ENCODE assay signal across 3 cellular contexts in the genomic region with DNA sequence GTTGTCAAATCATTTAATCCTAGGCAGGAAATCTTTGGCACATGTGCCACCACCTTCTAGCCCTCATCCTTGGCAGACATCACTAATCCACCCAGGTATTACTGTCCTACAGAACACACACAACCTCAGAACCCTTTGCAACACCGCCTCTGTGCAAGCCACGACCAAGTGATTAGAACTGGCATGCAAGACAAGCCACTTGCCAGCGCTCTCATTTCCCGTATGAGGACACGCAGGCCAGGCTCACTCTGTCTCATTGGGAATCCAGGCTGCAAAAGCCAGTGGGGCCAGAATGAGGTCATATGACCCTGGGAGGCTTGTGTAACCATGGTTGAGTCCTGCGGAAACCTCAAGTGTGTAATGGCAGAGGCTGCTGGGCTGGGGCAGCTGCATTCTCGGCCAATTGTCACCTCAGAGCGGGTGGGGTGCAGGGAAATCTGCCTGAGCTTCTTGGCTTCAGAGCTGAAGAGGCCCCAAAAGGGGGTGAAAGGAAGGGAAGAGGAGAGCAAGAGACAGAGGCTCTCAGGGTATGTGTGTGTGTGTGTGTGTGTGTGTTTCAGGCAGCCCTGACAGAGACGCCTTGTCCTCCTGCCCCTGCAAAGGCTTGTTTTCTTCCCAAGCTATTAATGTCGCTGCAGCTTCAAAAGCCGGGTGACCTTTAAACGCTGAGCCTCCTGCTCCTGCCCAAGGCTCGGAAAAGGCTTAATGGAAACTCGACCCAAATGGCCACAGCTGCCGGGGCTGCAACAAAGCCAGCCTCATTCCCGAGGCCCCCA.
A peak's percentile ranks its signal among the peaks of the same experiment; 100 is the strongest.
TF ChIP-seq lines count a peak whose summit lies in the region.

No MANE protein-coding gene starts in this region.

TF ChIP-seq in A549, 52 proteins besides CTCF, POLR2A, EP300 and RAD21 (continued from another document):
- TF ChIP-seq, protein P1, sequence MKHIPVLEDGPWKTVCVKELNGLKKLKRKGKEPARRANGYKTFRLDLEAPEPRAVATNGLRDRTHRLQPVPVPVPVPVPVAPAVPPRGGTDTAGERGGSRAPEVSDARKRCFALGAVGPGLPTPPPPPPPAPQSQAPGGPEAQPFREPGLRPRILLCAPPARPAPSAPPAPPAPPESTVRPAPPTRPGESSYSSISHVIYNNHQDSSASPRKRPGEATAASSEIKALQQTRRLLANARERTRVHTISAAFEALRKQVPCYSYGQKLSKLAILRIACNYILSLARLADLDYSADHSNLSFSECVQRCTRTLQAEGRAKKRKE (CRISPR knock-in tag; IDR thresholded peaks at IDR 0.05; ENCODE audit: low read depth), result 0 out of 2 replicates have a peak, but pooled peaks have one; percentile 42
- TF ChIP-seq HOXB13 (CRISPR knock-in tag; IDR thresholded peaks at IDR 0.05; ENCODE audit: low read depth) (peak; percentile 64; the same call in 1 of the 2 replicates), EHF (CRISPR knock-in tag; IDR thresholded peaks at IDR 0.05) (peak; percentile 72; the same call in 1 of the 2 replicates), RCOR1 (IDR thresholded peaks at IDR 0.05; ENCODE audit: low read depth, low read length) (no peak), JUNB (IDR thresholded peaks at IDR 0.05) (0 out of 2 replicates have a peak, but pooled peaks have one; percentile 25), CBX2 (IDR thresholded peaks at IDR 0.05; ENCODE audit: borderline replicate concordance, low read depth) (no peak), RFX5 (IDR thresholded peaks at IDR 0.05) (0 out of 2 replicates have a peak, but pooled peaks have one; percentile 21), POLR2AphosphoS2 (conservative IDR thresholded peaks at IDR 0.05; ENCODE audit: low read length) (no peak), HOXA7 (CRISPR knock-in tag; IDR thresholded peaks at IDR 0.05) (no peak), CHD2 (IDR thresholded peaks at IDR 0.05; ENCODE audit: low read length, partially characterized antibody) (no peak), CEBPB (IDR thresholded peaks at IDR 0.05) (peak; percentile 48 to 91; a peak in 3 of 4 replicates), SMC3 (IDR thresholded peaks at IDR 0.05) (peak; percentile 38; the same call in 1 of the 3 replicates)
- TF ChIP-seq, protein P2, sequence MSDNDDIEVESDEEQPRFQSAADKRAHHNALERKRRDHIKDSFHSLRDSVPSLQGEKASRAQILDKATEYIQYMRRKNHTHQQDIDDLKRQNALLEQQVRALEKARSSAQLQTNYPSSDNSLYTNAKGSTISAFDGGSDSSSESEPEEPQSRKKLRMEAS (IDR thresholded peaks at IDR 0.05), result peak; percentile 66; the same call in 1 of the 2 replicates
- TF ChIP-seq, protein P3, sequence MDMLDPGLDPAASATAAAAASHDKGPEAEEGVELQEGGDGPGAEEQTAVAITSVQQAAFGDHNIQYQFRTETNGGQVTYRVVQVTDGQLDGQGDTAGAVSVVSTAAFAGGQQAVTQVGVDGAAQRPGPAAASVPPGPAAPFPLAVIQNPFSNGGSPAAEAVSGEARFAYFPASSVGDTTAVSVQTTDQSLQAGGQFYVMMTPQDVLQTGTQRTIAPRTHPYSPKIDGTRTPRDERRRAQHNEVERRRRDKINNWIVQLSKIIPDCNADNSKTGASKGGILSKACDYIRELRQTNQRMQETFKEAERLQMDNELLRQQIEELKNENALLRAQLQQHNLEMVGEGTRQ (IDR thresholded peaks at IDR 0.05), result peak; percentile 67
- TF ChIP-seq, protein P4, sequence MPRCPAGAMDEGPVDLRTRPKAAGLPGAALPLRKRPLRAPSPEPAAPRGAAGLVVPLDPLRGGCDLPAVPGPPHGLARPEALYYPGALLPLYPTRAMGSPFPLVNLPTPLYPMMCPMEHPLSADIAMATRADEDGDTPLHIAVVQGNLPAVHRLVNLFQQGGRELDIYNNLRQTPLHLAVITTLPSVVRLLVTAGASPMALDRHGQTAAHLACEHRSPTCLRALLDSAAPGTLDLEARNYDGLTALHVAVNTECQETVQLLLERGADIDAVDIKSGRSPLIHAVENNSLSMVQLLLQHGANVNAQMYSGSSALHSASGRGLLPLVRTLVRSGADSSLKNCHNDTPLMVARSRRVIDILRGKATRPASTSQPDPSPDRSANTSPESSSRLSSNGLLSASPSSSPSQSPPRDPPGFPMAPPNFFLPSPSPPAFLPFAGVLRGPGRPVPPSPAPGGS (IDR thresholded peaks at IDR 0.05), result peak; percentile 62; the same call in 2 of the 3 replicates

TF ChIP-seq in HEK293T, 16 proteins besides CTCF, POLR2A, EP300 and RAD21 (continued from another document):
- TF ChIP-seq ELF4 (IDR thresholded peaks at IDR 0.05), result no peak
- TF ChIP-seq LEF1 (IDR thresholded peaks at IDR 0.05; ENCODE audit: borderline replicate concordance), result no peak
- no peak for TF ChIP-seq SUZ12 (IDR thresholded peaks at IDR 0.05)
- no peak for TF ChIP-seq FOXM1 (IDR thresholded peaks at IDR 0.05; ENCODE audit: borderline replicate concordance)
- TF ChIP-seq ARNT (IDR thresholded peaks at IDR 0.05), result no peak
- no peak for TF ChIP-seq ZNF384 (IDR thresholded peaks at IDR 0.05)
- TF ChIP-seq TARDBP (IDR thresholded peaks at IDR 0.05), result no peak
- no peak for TF ChIP-seq L3MBTL2 (conservative IDR thresholded peaks at IDR 0.05)
- no peak for TF ChIP-seq BHLHE40 (IDR thresholded peaks at IDR 0.05; ENCODE audit: borderline replicate concordance)
- TF ChIP-seq NFRKB (IDR thresholded peaks at IDR 0.05), result no peak
- no peak for TF ChIP-seq FOXK2 (IDR thresholded peaks at IDR 0.05)
- TF ChIP-seq CTBP1 (IDR thresholded peaks at IDR 0.05; ENCODE audit: borderline replicate concordance), result no peak
- TF ChIP-seq HDGF (IDR thresholded peaks at IDR 0.05; ENCODE audit: borderline replicate concordance), result no peak
- no peak for TF ChIP-seq SP1 (IDR thresholded peaks at IDR 0.05)
TF ChIP-seq in HEK293T: peak in this region for 0.

TF ChIP-seq in liver, 16 proteins besides CTCF, POLR2A, EP300 and RAD21 (continued from another document):
- TF ChIP-seq, protein P5, sequence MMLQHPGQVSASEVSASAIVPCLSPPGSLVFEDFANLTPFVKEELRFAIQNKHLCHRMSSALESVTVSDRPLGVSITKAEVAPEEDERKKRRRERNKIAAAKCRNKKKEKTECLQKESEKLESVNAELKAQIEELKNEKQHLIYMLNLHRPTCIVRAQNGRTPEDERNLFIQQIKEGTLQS (IDR thresholded peaks at IDR 0.05), result peak; percentile 45
- TF ChIP-seq SP1 (IDR thresholded peaks at IDR 0.05) (peak; percentile 81), FOXA1 (IDR thresholded peaks at IDR 0.05) (no peak), YY1 (IDR thresholded peaks at IDR 0.05) (peak; percentile 88), HNF4G (IDR thresholded peaks at IDR 0.05) (no peak), RXRA (IDR thresholded peaks at IDR 0.05) (peak; percentile 70 to 71), JUND (IDR thresholded peaks at IDR 0.05) (peak; percentile 85 to 89), NR2F2 (IDR thresholded peaks at IDR 0.05) (peak; percentile 91), GABPA (IDR thresholded peaks at IDR 0.05 in 1 of 2, conservative IDR thresholded peaks at IDR 0.05 in 1 of 2) (peak in 1 of 2 donors; percentile 44), FOXA2 (IDR thresholded peaks at IDR 0.05) (no peak), HNF4A (conservative IDR thresholded peaks at IDR 0.05) (peak in 1 of 2 donors; percentile 52)
- TF ChIP-seq, protein P6, sequence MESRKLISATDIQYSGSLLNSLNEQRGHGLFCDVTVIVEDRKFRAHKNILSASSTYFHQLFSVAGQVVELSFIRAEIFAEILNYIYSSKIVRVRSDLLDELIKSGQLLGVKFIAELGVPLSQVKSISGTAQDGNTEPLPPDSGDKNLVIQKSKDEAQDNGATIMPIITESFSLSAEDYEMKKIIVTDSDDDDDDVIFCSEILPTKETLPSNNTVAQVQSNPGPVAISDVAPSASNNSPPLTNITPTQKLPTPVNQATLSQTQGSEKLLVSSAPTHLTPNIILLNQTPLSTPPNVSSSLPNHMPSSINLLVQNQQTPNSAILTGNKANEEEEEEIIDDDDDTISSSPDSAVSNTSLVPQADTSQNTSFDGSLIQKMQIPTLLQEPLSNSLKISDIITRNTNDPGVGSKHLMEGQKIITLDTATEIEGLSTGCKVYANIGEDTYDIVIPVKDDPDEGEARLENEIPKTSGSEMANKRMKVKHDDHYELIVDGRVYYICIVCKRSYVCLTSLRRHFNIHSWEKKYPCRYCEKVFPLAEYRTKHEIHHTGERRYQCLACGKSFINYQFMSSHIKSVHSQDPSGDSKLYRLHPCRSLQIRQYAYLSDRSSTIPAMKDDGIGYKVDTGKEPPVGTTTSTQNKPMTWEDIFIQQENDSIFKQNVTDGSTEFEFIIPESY (IDR thresholded peaks at IDR 0.05), result no peak
- TF ChIP-seq, protein P7, sequence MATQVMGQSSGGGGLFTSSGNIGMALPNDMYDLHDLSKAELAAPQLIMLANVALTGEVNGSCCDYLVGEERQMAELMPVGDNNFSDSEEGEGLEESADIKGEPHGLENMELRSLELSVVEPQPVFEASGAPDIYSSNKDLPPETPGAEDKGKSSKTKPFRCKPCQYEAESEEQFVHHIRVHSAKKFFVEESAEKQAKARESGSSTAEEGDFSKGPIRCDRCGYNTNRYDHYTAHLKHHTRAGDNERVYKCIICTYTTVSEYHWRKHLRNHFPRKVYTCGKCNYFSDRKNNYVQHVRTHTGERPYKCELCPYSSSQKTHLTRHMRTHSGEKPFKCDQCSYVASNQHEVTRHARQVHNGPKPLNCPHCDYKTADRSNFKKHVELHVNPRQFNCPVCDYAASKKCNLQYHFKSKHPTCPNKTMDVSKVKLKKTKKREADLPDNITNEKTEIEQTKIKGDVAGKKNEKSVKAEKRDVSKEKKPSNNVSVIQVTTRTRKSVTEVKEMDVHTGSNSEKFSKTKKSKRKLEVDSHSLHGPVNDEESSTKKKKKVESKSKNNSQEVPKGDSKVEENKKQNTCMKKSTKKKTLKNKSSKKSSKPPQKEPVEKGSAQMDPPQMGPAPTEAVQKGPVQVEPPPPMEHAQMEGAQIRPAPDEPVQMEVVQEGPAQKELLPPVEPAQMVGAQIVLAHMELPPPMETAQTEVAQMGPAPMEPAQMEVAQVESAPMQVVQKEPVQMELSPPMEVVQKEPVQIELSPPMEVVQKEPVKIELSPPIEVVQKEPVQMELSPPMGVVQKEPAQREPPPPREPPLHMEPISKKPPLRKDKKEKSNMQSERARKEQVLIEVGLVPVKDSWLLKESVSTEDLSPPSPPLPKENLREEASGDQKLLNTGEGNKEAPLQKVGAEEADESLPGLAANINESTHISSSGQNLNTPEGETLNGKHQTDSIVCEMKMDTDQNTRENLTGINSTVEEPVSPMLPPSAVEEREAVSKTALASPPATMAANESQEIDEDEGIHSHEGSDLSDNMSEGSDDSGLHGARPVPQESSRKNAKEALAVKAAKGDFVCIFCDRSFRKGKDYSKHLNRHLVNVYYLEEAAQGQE (IDR thresholded peaks at IDR 0.05), result peak; percentile 51
